12 cellular contexts compared by ENCODE assay signal in the genomic region with DNA sequence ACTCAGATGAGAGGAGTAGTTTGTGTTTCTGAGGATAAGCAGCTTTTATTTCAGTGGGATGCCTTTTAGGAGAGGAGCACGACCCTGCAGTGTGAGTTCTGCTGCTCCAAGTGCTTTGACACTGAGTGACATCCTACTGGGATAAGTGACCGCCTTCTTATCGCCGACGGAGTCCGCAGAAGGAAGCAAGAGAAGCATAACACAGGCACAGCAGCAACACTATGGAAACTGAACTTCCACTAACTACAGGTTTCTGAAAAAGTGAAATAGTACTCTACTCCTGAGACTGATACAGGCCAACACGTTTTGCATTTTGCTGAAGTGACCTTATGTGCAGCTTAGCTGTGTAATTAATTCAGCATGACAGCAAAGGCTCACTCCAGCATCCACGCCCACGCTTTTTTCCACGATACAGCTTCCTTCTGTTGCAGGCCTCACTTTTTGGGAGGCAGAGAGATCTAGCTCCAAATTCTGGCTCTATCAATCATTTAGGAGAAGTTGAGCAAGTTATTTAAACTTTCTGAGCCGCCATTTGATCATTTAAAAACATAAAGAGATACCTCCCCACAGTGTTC.
A peak's percentile ranks its signal among the peaks of the same experiment; 100 is the strongest.
DNase-seq lines count a peak whose midpoint lies in the region; ATAC-seq, FAIRE-seq and TF ChIP-seq lines count a peak whose summit lies in the region.
"Had no signal": no experiment of that assay in that cellular context is flagged by ENCODE, and none has a peak within 500 bp of the region (broad histone marks: within the 10 kb centered on the region; RNA-seq: fewer than 3 reads in every experiment).

No MANE protein-coding gene starts in this region.

- H3K27me3 ChIP-seq in colonic mucosa (no peaks in the 10 kb centered on the region), right lobe of liver (no peaks in the 10 kb centered on the region)

- H3K27me3 Mint-ChIP-seq in activated naive CD4-positive, alpha-beta T cell treated with anti-CD3 and anti-CD28 coated beads, Interleukin-2, amount 50 U/mL, for 24 hours = no peaks in the 10 kb centered on the region
- no peaks in the 10 kb centered on the region for H3K27me3 Mint-ChIP-seq in type B pancreatic cell

- no peak for FAIRE-seq in RCC 7860 (lab: Jason Lieb, UNC)

- no peaks in the 10 kb centered on the region for H3K4me1 ChIP-seq in colonic mucosa
- no peaks in the 10 kb centered on the region for H3K4me1 ChIP-seq in right lobe of liver

- DNase-seq in activated naive CD4-positive, alpha-beta T cell treated with anti-CD3 and anti-CD28 coated beads, Interleukin-2, amount 50 U/mL, for 72 hours (ENCODE audit: low spot score in 2 of 2) = no peak
- no peak for DNase-seq in colonic mucosa
- DNase-seq in right lobe of liver = peak in 1 of 3 donors; percentile 34
- DNase-seq in type B pancreatic cell (ENCODE audit: extremely low spot score, unreplicated experiment) = no peak
- no peak for DNase-seq in hepatic stellate cell (ENCODE audit: low spot score)
- DNase-seq in RCC 7860 (ENCODE audit: low spot score) = no peak
- DNase-seq: effector CD8-positive, alpha-beta T cell; naive B cell; NCI-H345 had no signal

- H3K36me3 Mint-ChIP-seq in activated naive CD4-positive, alpha-beta T cell treated with anti-CD3 and anti-CD28 coated beads, Interleukin-2, amount 50 U/mL, for 24 hours = peaks cover 5% of the 10 kb centered on the region
- peaks cover 0 to 13% of the 10 kb centered on the region in 2 donors for H3K36me3 Mint-ChIP-seq in activated naive CD4-positive, alpha-beta T cell treated with anti-CD3 and anti-CD28 coated beads, Interleukin-2, amount 50 U/mL, for 72 hours
- H3K36me3 Mint-ChIP-seq in type B pancreatic cell = peaks cover 39% of the 10 kb centered on the region
- H3K36me3 Mint-ChIP-seq: naive B cell had no signal

- TF ChIP-seq POLR2A in right lobe of liver (IDR thresholded peaks at IDR 0.05) = no peak

- H3K27ac ChIP-seq in colonic mucosa = peak overlapping the region; percentile 45
- H3K27ac ChIP-seq in right lobe of liver = peak overlapping the region in 1 of 3 donors; percentile 6

- intact Hi-C loops in colonic mucosa (cut with DNase I) = no loop called here
- intact Hi-C loops in right lobe of liver (cut with DNase I) = no loop called here

- H3K4me1 Mint-ChIP-seq in activated naive CD4-positive, alpha-beta T cell treated with anti-CD3 and anti-CD28 coated beads, Interleukin-2, amount 50 U/mL, for 24 hours = peaks cover 49% of the 10 kb centered on the region
- peaks cover 19% of the 10 kb centered on the region for H3K4me1 Mint-ChIP-seq in type B pancreatic cell (ENCODE audit: unreplicated experiment)
- H3K4me1 Mint-ChIP-seq: naive B cell had no signal

- H3K36me3 ChIP-seq in colonic mucosa (peaks cover 6% of the 10 kb centered on the region), right lobe of liver (no peaks in the 10 kb centered on the region)

- ATAC-seq in activated naive CD4-positive, alpha-beta T cell treated with anti-CD3 and anti-CD28 coated beads, Interleukin-2, amount 50 U/mL, for 72 hours = no peak
- ATAC-seq in right lobe of liver = peak; percentile 25 to 45 (median 34)
- ATAC-seq in GM21529 (IDR thresholded peaks at IDR 0.05; ENCODE audit: unreplicated experiment) = no peak
- ATAC-seq: GM23338 had no signal

- WGBS in right lobe of liver (ENCODE audit: insufficient coverage, low coverage, low lambda C conversion rate, missing lambda C conversion rate) = 68% methylated on average over 10 of the region's 11 CpGs

- no peaks in the 10 kb centered on the region for H3K9me3 Mint-ChIP-seq in activated naive CD4-positive, alpha-beta T cell treated with anti-CD3 and anti-CD28 coated beads, Interleukin-2, amount 50 U/mL, for 24 hours
- no peaks in the 10 kb centered on the region for H3K9me3 Mint-ChIP-seq in activated naive CD4-positive, alpha-beta T cell treated with anti-CD3 and anti-CD28 coated beads, Interleukin-2, amount 50 U/mL, for 72 hours
- no peaks in the 10 kb centered on the region for H3K9me3 Mint-ChIP-seq in type B pancreatic cell
- H3K9me3 Mint-ChIP-seq: GM23338, naive B cell had no signal

- no peaks in the 10 kb centered on the region for H3K9me3 ChIP-seq in colonic mucosa
- H3K9me3 ChIP-seq in right lobe of liver = no peaks in the 10 kb centered on the region

- H3K4me3 ChIP-seq in colonic mucosa = no peak overlapping the region
- H3K4me3 ChIP-seq in right lobe of liver = no peak overlapping the region
- H3K4me3 ChIP-seq: GM23338 had no signal

- no peak for TF ChIP-seq CTCF in colonic mucosa (IDR thresholded peaks at IDR 0.05)
- TF ChIP-seq CTCF in right lobe of liver (IDR thresholded peaks at IDR 0.05) = no peak
- no peak for TF ChIP-seq CTCF in type B pancreatic cell (conservative IDR thresholded peaks at IDR 0.05)

- no peak overlapping the region for H3K4me3 Mint-ChIP-seq in activated naive CD4-positive, alpha-beta T cell treated with anti-CD3 and anti-CD28 coated beads, Interleukin-2, amount 50 U/mL, for 24 hours
- peak overlapping the region; percentile 54 for H3K4me3 Mint-ChIP-seq in type B pancreatic cell
- H3K4me3 Mint-ChIP-seq: GM23338, naive B cell had no signal

- peak overlapping the region; percentile 59 for H3K27ac Mint-ChIP-seq in activated naive CD4-positive, alpha-beta T cell treated with anti-CD3 and anti-CD28 coated beads, Interleukin-2, amount 50 U/mL, for 24 hours
- peak overlapping the region in 1 of 2 donors; percentile 33 for H3K27ac Mint-ChIP-seq in activated naive CD4-positive, alpha-beta T cell treated with anti-CD3 and anti-CD28 coated beads, Interleukin-2, amount 50 U/mL, for 72 hours
- peak overlapping the region; percentile 35 for H3K27ac Mint-ChIP-seq in type B pancreatic cell
- H3K27ac Mint-ChIP-seq: GM23338, naive B cell had no signal

- no peak overlapping the region for H3K9ac ChIP-seq in colonic mucosa (ENCODE audit: low read depth in 2 of 2, low read length in 2 of 2)

Comparison
In these comparisons a context has a peak if more than half of its experiments do, and no peak if none do; other contexts are left out.
1. ATAC-seq: peak in right lobe of liver (4 of 4); none in activated naive CD4-positive, alpha-beta T cell treated with anti-CD3 and anti-CD28 coated beads, Interleukin-2, amount 50 U/mL, for 72 hours (0 of 2) and GM21529 (single experiment).